In genomic region chr6:130132286-130132701, GRCh38 we compare ENCODE assay signal across 8 cellular contexts.
DNase-seq lines count a peak whose midpoint lies in the region; ATAC-seq and TF ChIP-seq lines count a peak whose summit lies in the region.

No MANE protein-coding gene starts in this region.

- H3K27ac ChIP-seq in gastroesophageal sphincter, result no peak overlapping the region

- H3K9me3 Mint-ChIP-seq in activated naive CD4-positive, alpha-beta T cell treated with anti-CD3 and anti-CD28 coated beads, Interleukin-2, amount 50 U/mL, for 72 hours, result peaks cover 0 to 7% of the 10 kb centered on the region in 2 donors

- no peak for TF ChIP-seq POLR2A in gastroesophageal sphincter (IDR thresholded peaks at IDR 0.05)

- peaks cover 0 to 13% of the 10 kb centered on the region in 2 donors for H3K36me3 ChIP-seq in gastroesophageal sphincter

- peak overlapping the region; percentile 46 to 90 for H3K27ac Mint-ChIP-seq in activated naive CD4-positive, alpha-beta T cell treated with anti-CD3 and anti-CD28 coated beads, Interleukin-2, amount 50 U/mL, for 72 hours

- no peak overlapping the region for H3K4me3 ChIP-seq in gastroesophageal sphincter

- no peaks in the 10 kb centered on the region for H3K9me3 ChIP-seq in gastroesophageal sphincter

- ATAC-seq in HG03354 (IDR thresholded peaks at IDR 0.05; ENCODE audit: poor library complexity, severe bottlenecking, unreplicated experiment) (peak; percentile 85), gastroesophageal sphincter (no peak)
- peak; percentile 93 to 94 for ATAC-seq in activated naive CD4-positive, alpha-beta T cell treated with anti-CD3 and anti-CD28 coated beads, Interleukin-2, amount 50 U/mL, for 72 hours
- ATAC-seq in stimulated activated naive CD8-positive, alpha-beta T cell treated with anti-CD3 and anti-CD28 coated beads, Interleukin-15, Interleukin-2, amounts not matched to agents 100 U/mL and 50 U/mL, for 24 hours, result peak; percentile 90

- peak; percentile 5 to 24 for DNase-seq in activated CD8-positive, alpha-beta memory T cell treated with anti-CD3 and anti-CD28 coated beads for 1 hour (ENCODE audit: extremely low read depth in 1 of 2, low read depth in 1 of 2)
- no peak for DNase-seq in activated CD8-positive, alpha-beta memory T cell treated with anti-CD3 and anti-CD28 coated beads, Interleukin-2, amount 50 U/mL, for 48 hours
- peak; percentile 24 to 58 for DNase-seq in activated naive CD4-positive, alpha-beta T cell treated with anti-CD3 and anti-CD28 coated beads, Interleukin-2, amount 50 U/mL, for 72 hours (ENCODE audit: low spot score in 2 of 2)
- DNase-seq in stimulated activated naive CD8-positive, alpha-beta T cell treated with anti-CD3 and anti-CD28 coated beads, Interleukin-15, Interleukin-2, amounts not matched to agents 100 U/mL and 50 U/mL, for 24 hours, result peak; percentile 30
- no peak for DNase-seq in 8988T
- DNase-seq in ureter (ENCODE audit: low spot score), result no peak

- no peaks in the 10 kb centered on the region for H3K4me1 ChIP-seq in gastroesophageal sphincter

- 68 to 78% methylated on average over 6 of the region's 6 CpGs for WGBS in gastroesophageal sphincter (ENCODE audit: low coverage in 1 of 2), 2 donors

- H3K27me3 ChIP-seq in gastroesophageal sphincter, result no peaks in the 10 kb centered on the region

- peaks cover 4 to 11% of the 10 kb centered on the region in 2 donors for H3K36me3 Mint-ChIP-seq in activated naive CD4-positive, alpha-beta T cell treated with anti-CD3 and anti-CD28 coated beads, Interleukin-2, amount 50 U/mL, for 72 hours

- TF ChIP-seq CTCF in gastroesophageal sphincter (IDR thresholded peaks at IDR 0.05), result no peak

- no peak for TF ChIP-seq EP300 in gastroesophageal sphincter (IDR thresholded peaks at IDR 0.05)

Comparison
In these comparisons a context has a peak if more than half of its experiments do, and no peak if none do; other contexts are left out.
1. DNase-seq: peak in activated CD8-positive, alpha-beta memory T cell treated with anti-CD3 and anti-CD28 coated beads for 1 hour (2 of 2), activated naive CD4-positive, alpha-beta T cell treated with anti-CD3 and anti-CD28 coated beads, Interleukin-2, amount 50 U/mL, for 72 hours (2 of 2) and stimulated activated naive CD8-positive, alpha-beta T cell treated with anti-CD3 and anti-CD28 coated beads, Interleukin-15, Interleukin-2, amounts not matched to agents 100 U/mL and 50 U/mL, for 24 hours (single experiment); none in activated CD8-positive, alpha-beta memory T cell treated with anti-CD3 and anti-CD28 coated beads, Interleukin-2, amount 50 U/mL, for 48 hours (single experiment), 8988T (single experiment) and ureter (single experiment).